In genomic region chr2:161134547-161135518, GRCh38 we compare ENCODE assay signal across 8 cellular contexts. TPM values are rescaled to one million over a fixed set of nuclear protein-coding genes. Genes with fewer than 3 reads are reported as not detected.
DNase-seq lines count a peak whose midpoint lies in the region; ATAC-seq and TF ChIP-seq lines count a peak whose summit lies in the region.

No MANE protein-coding gene starts in this region.

- peak; percentile 16 for DNase-seq in NCI-H510A treated with DMSO at 0.1 percent for 48 hours (lab: John Stamatoyannopoulos, UW)
- DNase-seq in NCI-H510A (lab: John Stamatoyannopoulos, UW), result no peak
- no peak for DNase-seq in immature natural killer cell
- DNase-seq in stimulated activated naive B cell treated with anti-CD40 and anti-IgM and Interleukin-4, amounts not matched to agents 10 μg/mL and 1 μg/mL and 100 μg/mL, for 72 hours, result no peak
- no peak for DNase-seq in stimulated activated naive CD4-positive, alpha-beta T cell treated with Interleukin-2 at 50 U/mL for 16 hours (lab: John Stamatoyannopoulos, UW)
- no peak for DNase-seq in GM13977 (ENCODE audit: low spot score)
- DNase-seq in activated CD4-positive, alpha-beta T cell treated with anti-CD3 and anti-CD28 coated beads for 48 hours, result no peak

- TF ChIP-seq CTCF in GM13977 (IDR thresholded peaks at IDR 0.05; ENCODE audit: extremely low read depth, insufficient read depth, missing control alignments), result no peak

- in situ Hi-C loops in GM13977 (cut with MboI; ENCODE audit: low pct_unique_long_range_greater_than_20kb, low sequenced_read_pairs, unreplicated experiment), result no loop called here

- H3K4me1 Mint-ChIP-seq in immature natural killer cell, result peaks cover 38 to 47% of the 10 kb centered on the region in 2 donors
- H3K4me1 Mint-ChIP-seq in stimulated activated naive B cell treated with anti-CD40 and anti-IgM and Interleukin-4, amounts not matched to agents 10 μg/mL and 1 μg/mL and 100 μg/mL, for 72 hours, result peaks cover 15 to 23% of the 10 kb centered on the region in 2 donors

- H3K9me3 Mint-ChIP-seq in immature natural killer cell, result no peaks in the 10 kb centered on the region
- peaks cover 0 to 7% of the 10 kb centered on the region in 2 donors for H3K9me3 Mint-ChIP-seq in stimulated activated naive B cell treated with anti-CD40 and anti-IgM and Interleukin-4, amounts not matched to agents 10 μg/mL and 1 μg/mL and 100 μg/mL, for 72 hours

- ATAC-seq in SK-N-SH treated with all-trans-retinoic acid at 6 μM for 48 hours, result peak; percentile 72
- no peak for ATAC-seq in stimulated activated naive B cell treated with anti-CD40 and anti-IgM and Interleukin-4, amounts not matched to agents 10 μg/mL and 1 μg/mL and 100 μg/mL, for 72 hours (replicated peaks)

- H3K4me3 Mint-ChIP-seq in immature natural killer cell, result peak overlapping the region in 4 of 5 donors; percentile 6 to 78 (median 22)
- H3K4me3 Mint-ChIP-seq in stimulated activated naive B cell treated with anti-CD40 and anti-IgM and Interleukin-4, amounts not matched to agents 10 μg/mL and 1 μg/mL and 100 μg/mL, for 72 hours, result peak overlapping the region; percentile 55 to 56

- H3K27me3 Mint-ChIP-seq in immature natural killer cell (ENCODE audit: low read depth in 3 of 3), result peaks cover 1 to 4% (median 2%) of the 10 kb centered on the region in 3 donors
- no peaks in the 10 kb centered on the region for H3K27me3 Mint-ChIP-seq in stimulated activated naive B cell treated with anti-CD40 and anti-IgM and Interleukin-4, amounts not matched to agents 10 μg/mL and 1 μg/mL and 100 μg/mL, for 72 hours

- peak overlapping the region in 5 of 6 donors; percentile 52 to 93 (median 77) for H3K27ac Mint-ChIP-seq in immature natural killer cell
- peak overlapping the region; percentile 90 for H3K27ac Mint-ChIP-seq in stimulated activated naive B cell treated with anti-CD40 and anti-IgM and Interleukin-4, amounts not matched to agents 10 μg/mL and 1 μg/mL and 100 μg/mL, for 72 hours

- peaks cover 0 to 3% (median 3%) of the 10 kb centered on the region in 3 donors for H3K36me3 Mint-ChIP-seq in immature natural killer cell
- H3K36me3 Mint-ChIP-seq in stimulated activated naive B cell treated with anti-CD40 and anti-IgM and Interleukin-4, amounts not matched to agents 10 μg/mL and 1 μg/mL and 100 μg/mL, for 72 hours, result peaks cover 1 to 13% of the 10 kb centered on the region in 2 donors

TF ChIP-seq in SK-N-SH treated with all-trans-retinoic acid at 6 μM for 48 hours, 23 proteins besides CTCF, POLR2A, EP300 and RAD21:
- TF ChIP-seq ZNF8 (CRISPR knock-in tag; IDR thresholded peaks at IDR 0.05), result no peak
- TF ChIP-seq ISL1 (CRISPR knock-in tag; IDR thresholded peaks at IDR 0.05), result peak; percentile 22; the same call in 1 of the 2 replicates

RNA-seq across cellular contexts. Expression of gene TANK, which starts 25.4 kb away (rescaled TPM):
- polyA plus RNA-seq in immature natural killer cell, result 10 to 100 TPM; 32.5 to 53.9 (median 44.7) TPM
